Comparison of ENCODE assay signal across 28 cellular contexts in genomic region chr1:219954736-219955421, GRCh38. TPM values are rescaled to one million over a fixed set of nuclear protein-coding genes. Genes with fewer than 3 reads are reported as not detected.
"Had no signal": no experiment of that assay in that cellular context is flagged by ENCODE, and none has a peak within 500 bp of the region (broad histone marks: within the 10 kb centered on the region; RNA-seq: fewer than 3 reads in every experiment).

No MANE protein-coding gene starts in this region.

- H3K36me3 ChIP-seq: gastrocnemius medialis, heart left ventricle, left ventricle myocardium inferior, lower lobe of right lung, suprapubic skin, transverse colon, upper lobe of right lung, uterus had no signal

- DNase-seq: effector CD8-positive, alpha-beta T cell; endodermal cell; foreskin fibroblast; gastrocnemius medialis; heart left ventricle; hippocampal formation; left cardiac atrium; left ventricle myocardium inferior; lower lobe of right lung; naive thymus-derived CD8-positive, alpha-beta T cell; nephron progenitor cell; nucleus accumbens; psoas muscle; right cardiac atrium; stimulated activated CD4-positive, alpha-beta T cell treated with anti-CD3 and anti-CD28 coated beads, Interleukin-15, amount 100 ng/mL, for 24 hours; stimulated activated CD4-positive, alpha-beta T cell treated with anti-CD3 and anti-CD28 coated beads, Interleukin-2, amount 100 ng/mL, for 48 hours; stimulated activated naive B cell treated with anti-CD40 and anti-IgM and Interleukin-4, amounts not matched to agents 10 μg/mL and 1 μg/mL and 100 μg/mL, for 72 hours; transverse colon; upper lobe of right lung; uterus had no signal

- H3K27ac ChIP-seq: epithelial cell of prostate, gastrocnemius medialis, heart left ventricle, left ventricle myocardium inferior, lower lobe of right lung, psoas muscle, skin epidermis, suprapubic skin, transverse colon, upper lobe of right lung, uterus had no signal

- H3K27me3 ChIP-seq: gastrocnemius medialis, heart left ventricle, suprapubic skin, upper lobe of right lung, uterus had no signal

- H3K4me3 ChIP-seq: gastrocnemius medialis, heart left ventricle, left ventricle myocardium inferior, lower lobe of right lung, psoas muscle, skin epidermis, suprapubic skin, transverse colon, upper lobe of right lung, uterus had no signal

- H3K4me1 ChIP-seq: gastrocnemius medialis, heart left ventricle, left ventricle myocardium inferior, lower lobe of right lung, psoas muscle, suprapubic skin, upper lobe of right lung, uterus had no signal

- ATAC-seq: esophagus mucosa; gastrocnemius medialis; heart left ventricle; left cardiac atrium; lower lobe of right lung; naive thymus-derived CD8-positive, alpha-beta T cell; psoas muscle; right cardiac atrium; stimulated activated naive B cell treated with anti-CD40 and anti-IgM and Interleukin-4, amounts not matched to agents 10 μg/mL and 1 μg/mL and 100 μg/mL, for 72 hours; upper lobe of right lung had no signal

- FAIRE-seq: colon, islet of Langerhans had no signal

- H3K9me3 ChIP-seq: gastrocnemius medialis, heart left ventricle, left ventricle myocardium inferior, lower lobe of right lung, psoas muscle, suprapubic skin, transverse colon, upper lobe of right lung, uterus had no signal

RNA-seq across cellular contexts. Expression of gene SLC30A10, which starts 26.5 kb away (rescaled TPM):
- total RNA-seq: gastrocnemius medialis; kidney epithelial cell; left cardiac atrium; lower lobe of right lung; myocyte; naive thymus-derived CD8-positive, alpha-beta T cell; psoas muscle; right cardiac atrium; upper lobe of right lung had no signal
- polyA plus RNA-seq: naive thymus-derived CD8-positive, alpha-beta T cell; psoas muscle; right cardiac atrium had no signal
